8 cellular contexts compared by ENCODE assay signal in the genomic region with DNA sequence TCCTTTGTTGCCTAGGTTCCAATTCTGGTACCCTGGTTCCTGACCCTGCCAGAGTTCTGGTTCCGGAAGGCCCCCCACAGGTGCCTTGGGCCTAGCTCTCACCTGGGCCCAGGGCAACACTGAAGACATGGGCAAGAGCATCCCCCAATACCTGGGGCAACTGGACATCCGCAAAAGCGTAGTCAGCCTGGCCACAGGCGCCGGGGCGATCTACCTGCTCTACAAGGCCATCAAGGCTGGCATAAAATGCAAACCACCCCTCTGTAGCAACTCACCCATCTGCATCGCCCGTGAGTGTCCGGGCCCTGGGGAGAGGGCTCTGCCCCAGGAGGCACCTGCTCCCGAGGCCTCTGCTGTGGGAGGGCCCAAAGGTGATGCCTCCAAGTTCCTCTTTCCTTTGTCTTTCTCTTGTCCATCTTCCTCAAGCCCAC. TPM values are rescaled to one million over a fixed set of nuclear protein-coding genes. Genes with fewer than 3 reads are reported as not detected.
A peak's percentile ranks its signal among the peaks of the same experiment; 100 is the strongest.
DNase-seq lines count a peak whose midpoint lies in the region; ATAC-seq and TF ChIP-seq lines count a peak whose summit lies in the region.

A gene with protein sequence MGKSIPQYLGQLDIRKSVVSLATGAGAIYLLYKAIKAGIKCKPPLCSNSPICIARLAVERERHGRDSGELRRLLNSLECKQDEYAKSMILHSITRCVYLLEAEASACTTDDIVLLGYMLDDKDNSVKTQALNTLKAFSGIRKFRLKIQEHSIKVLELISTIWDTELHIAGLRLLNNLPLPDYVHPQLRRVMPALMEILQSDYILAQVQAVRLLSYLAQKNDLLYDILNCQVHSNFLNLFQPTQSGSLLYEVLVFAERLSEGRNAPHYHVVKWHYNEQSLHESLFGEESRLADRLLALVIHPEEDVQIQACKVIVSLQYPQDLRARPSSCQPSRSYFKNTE (plus strand): TSS at position 51 of the 431 bp plus-strand sequence. CDS start 77 bp downstream, at position 128.

- no peak within 1 kb of the TSS for H3K4me3 Mint-ChIP-seq in GM23338
- H3K4me3 Mint-ChIP-seq in activated T-helper 2 cell treated with anti-CD3 and anti-CD28 coated beads, Interferon-gamma antibody, Interleukin-2, Interleukin-4, amounts not matched to agents 10 μg/mL and 5 μg/mL and 100 μg/mL, durations not matched to agents 14 hours and 24 hours and 36 hours (ENCODE audit: low read depth) = no peak within 1 kb of the TSS

- H3K4me3 ChIP-seq in BLaER1 (0 out of 2 replicates have a peak within 1 kb of the TSS, but pooled peaks have one; percentile 6), GM23338 (no peak within 1 kb of the TSS), neuronal stem cell (ENCODE audit: low read length in 2 of 2) (no peak within 1 kb of the TSS)

- H3K36me3 Mint-ChIP-seq in GM23338 (ENCODE audit: low read depth) = no peaks in the 10 kb centered on the region; the same call in 2 of the 3 replicates
- no peaks in the 10 kb centered on the region for H3K36me3 Mint-ChIP-seq in activated T-helper 2 cell treated with anti-CD3 and anti-CD28 coated beads, Interferon-gamma antibody, Interleukin-2, Interleukin-4, amounts not matched to agents 10 μg/mL and 5 μg/mL and 100 μg/mL, durations not matched to agents 14 hours and 24 hours and 36 hours (ENCODE audit: low read depth)

- peak within 1 kb of the TSS; percentile 95 for H2BK120ac ChIP-seq in neuronal stem cell (ENCODE audit: low read depth, low read length)

- peak within 1 kb of the TSS; percentile 56 for H3K23ac ChIP-seq in neuronal stem cell (ENCODE audit: low read depth, low read length, poor library complexity)

- no peak for ATAC-seq in GM23338

- peak within 1 kb of the TSS; percentile 52; the same call in 1 of the 2 replicates for H3K9ac ChIP-seq in BLaER1
- no peak within 1 kb of the TSS for H3K9ac ChIP-seq in neuronal stem cell (ENCODE audit: low read depth, low read length, poor library complexity)

- H3K4me1 ChIP-seq in BLaER1 (peaks cover 53% of the 10 kb centered on the region), GM23338 (ENCODE audit: insufficient read depth) (peaks cover 40% of the 10 kb centered on the region), neuronal stem cell (ENCODE audit: control insufficient read depth in 2 of 2, insufficient read depth in 1 of 2, low read depth in 1 of 2, low read length in 2 of 2) (peaks cover 31 to 39% of the 10 kb centered on the region in 2 donors)

- H4K91ac ChIP-seq in neuronal stem cell (ENCODE audit: low read depth, low read length, poor library complexity) = peak within 1 kb of the TSS; percentile 89

- H2AFZ ChIP-seq in GM23338 (peak within 1 kb of the TSS; percentile 57; the same call in 1 of the 2 replicates), neuronal stem cell (ENCODE audit: low read length) (peak within 1 kb of the TSS; percentile 81)

- H3K79me1 ChIP-seq in neuronal stem cell (ENCODE audit: low read depth, low read length) = no peaks in the 10 kb centered on the region

- H3K36me3 ChIP-seq in BLaER1 = no peaks in the 10 kb centered on the region
- H3K36me3 ChIP-seq in GM23338 (ENCODE audit: insufficient read depth) = no peaks in the 10 kb centered on the region; the same call in 1 of the 2 replicates
- no peaks in the 10 kb centered on the region for H3K36me3 ChIP-seq in neuronal stem cell (replicated peaks in 1 of 2; ENCODE audit: control insufficient read depth in 2 of 2, insufficient read depth in 2 of 2, low read length in 2 of 2)

- no peak within 1 kb of the TSS for H4K8ac ChIP-seq in neuronal stem cell (ENCODE audit: low read depth, low read length)

- peak within 1 kb of the TSS; percentile 100 for H2BK15ac ChIP-seq in neuronal stem cell (ENCODE audit: low read length)

- H3K27ac ChIP-seq in BLaER1 = peak within 1 kb of the TSS; percentile 61
- no peak within 1 kb of the TSS for H3K27ac ChIP-seq in GM23338 (ENCODE audit: low read depth)
- no peak within 1 kb of the TSS for H3K27ac ChIP-seq in neuronal stem cell (replicated peaks; ENCODE audit: low read length)

- no peak for TF ChIP-seq CTCF in GM23338 (conservative IDR thresholded peaks at IDR 0.05; ENCODE audit: low read depth in 2 of 2)

- no peaks in the 10 kb centered on the region for H3K9me2 ChIP-seq in GM23338 (ENCODE audit: insufficient read depth)

- intact Hi-C loops in activated T-helper 2 cell treated with anti-CD3 and anti-CD28 coated beads, Interferon-gamma antibody, Interleukin-2, Interleukin-4, amounts not matched to agents 10 μg/mL and 5 μg/mL and 100 μg/mL, durations not matched to agents 14 hours and 24 hours and 36 hours (cut with micrococcal nuclease) = loop anchor here (1.0 to 5.0 kb wide), 5 partner anchors 48 to 215 kb away; partner anchors contain the start of gene FKBP5

- peak within 1 kb of the TSS; percentile 93 for H2AK5ac ChIP-seq in neuronal stem cell (ENCODE audit: low read depth, low read length)

- no peak within 1 kb of the TSS; the same call in 1 of the 2 replicates for H3K27ac Mint-ChIP-seq in GM23338
- peak within 1 kb of the TSS; percentile 44 for H3K27ac Mint-ChIP-seq in activated T-helper 2 cell treated with anti-CD3 and anti-CD28 coated beads, Interferon-gamma antibody, Interleukin-2, Interleukin-4, amounts not matched to agents 10 μg/mL and 5 μg/mL and 100 μg/mL, durations not matched to agents 14 hours and 24 hours and 36 hours

- H3K27me3 ChIP-seq in BLaER1 (no peaks in the 10 kb centered on the region), GM23338 (ENCODE audit: insufficient read depth) (no peaks in the 10 kb centered on the region), neuronal stem cell (ENCODE audit: control insufficient read depth in 3 of 3, insufficient read depth in 3 of 3, low read depth in 1 of 3, low read length in 3 of 3) (no peaks in the 10 kb centered on the region)

- peak within 1 kb of the TSS; percentile 68 for H3K4ac ChIP-seq in neuronal stem cell (ENCODE audit: low read length)

- H4K20me1 ChIP-seq in BLaER1 = no peaks in the 10 kb centered on the region
- H4K20me1 ChIP-seq in GM23338 (replicated peaks; ENCODE audit: insufficient read depth) = no peaks in the 10 kb centered on the region

- WGBS in neuronal stem cell (ENCODE audit: extremely low coverage in 2 of 2, insufficient read length in 2 of 2, insufficient replicate concordance in 1 of 2), 2 donors = no CpG with 5 or more reads among the region's 10 CpGs

- H3K4me2 ChIP-seq in BLaER1 (peak within 1 kb of the TSS; percentile 70), GM23338 (no peak within 1 kb of the TSS), neuronal stem cell (ENCODE audit: insufficient read depth, low read length, poor library complexity, severe bottlenecking) (no peak within 1 kb of the TSS)

- H3K79me2 ChIP-seq in GM23338 (replicated peaks; ENCODE audit: insufficient read depth) = no peaks in the 10 kb centered on the region

- peaks cover 54% of the 10 kb centered on the region for H3K4me1 Mint-ChIP-seq in GM23338
- H3K4me1 Mint-ChIP-seq in activated T-helper 2 cell treated with anti-CD3 and anti-CD28 coated beads, Interferon-gamma antibody, Interleukin-2, Interleukin-4, amounts not matched to agents 10 μg/mL and 5 μg/mL and 100 μg/mL, durations not matched to agents 14 hours and 24 hours and 36 hours (ENCODE audit: low read depth) = peaks cover 31% of the 10 kb centered on the region

- peak within 1 kb of the TSS; percentile 92 for H2BK12ac ChIP-seq in neuronal stem cell (ENCODE audit: low read length)

- H3K9me3 ChIP-seq in BLaER1 (no peaks in the 10 kb centered on the region), neuronal stem cell (replicated peaks in 1 of 2; ENCODE audit: control insufficient read depth in 2 of 2, insufficient read depth in 1 of 2, low read depth in 1 of 2, low read length in 2 of 2) (no peaks in the 10 kb centered on the region)

- no peak for DNase-seq in GM23338 (ENCODE audit: low spot score)
- DNase-seq in activated T-helper 2 cell treated with anti-CD3 and anti-CD28 coated beads, Interferon-gamma antibody, Interleukin-2, Interleukin-4, amounts not matched to agents 10 μg/mL and 5 μg/mL and 100 μg/mL, durations not matched to agents 14 hours and 24 hours and 36 hours (ENCODE audit: low spot score) = no peak
- no peak for DNase-seq in neuronal stem cell (ENCODE audit: low spot score)
- DNase-seq in SW 1271 (lab: John Stamatoyannopoulos, UW) = no peak
- DNase-seq in DMS53 (lab: John Stamatoyannopoulos, UW) = no peak
- DNase-seq in NCI-H345 (lab: John Stamatoyannopoulos, UW) = no peak
- no peak for DNase-seq in stimulated activated CD4-positive, alpha-beta T cell treated with anti-CD3 and anti-CD28 coated beads, Interleukin-15, amount 100 ng/mL, for 24 hours

- H3K18ac ChIP-seq in neuronal stem cell (ENCODE audit: low read length) = peak within 1 kb of the TSS; percentile 98

- H3K27me3 Mint-ChIP-seq in GM23338 (ENCODE audit: insufficient read depth, low read depth, poor library complexity) = peaks cover 12% of the 10 kb centered on the region
- no peaks in the 10 kb centered on the region for H3K27me3 Mint-ChIP-seq in activated T-helper 2 cell treated with anti-CD3 and anti-CD28 coated beads, Interferon-gamma antibody, Interleukin-2, Interleukin-4, amounts not matched to agents 10 μg/mL and 5 μg/mL and 100 μg/mL, durations not matched to agents 14 hours and 24 hours and 36 hours (ENCODE audit: low read depth)

- H3K14ac ChIP-seq in neuronal stem cell (ENCODE audit: low read length) = no peak within 1 kb of the TSS

- peaks cover 26% of the 10 kb centered on the region for H3F3A ChIP-seq in GM23338 (replicated peaks; ENCODE audit: low read depth)

- H3K9me3 Mint-ChIP-seq in GM23338 = no peaks in the 10 kb centered on the region; the same call in 2 of the 3 replicates
- no peaks in the 10 kb centered on the region for H3K9me3 Mint-ChIP-seq in activated T-helper 2 cell treated with anti-CD3 and anti-CD28 coated beads, Interferon-gamma antibody, Interleukin-2, Interleukin-4, amounts not matched to agents 10 μg/mL and 5 μg/mL and 100 μg/mL, durations not matched to agents 14 hours and 24 hours and 36 hours

- no peak within 1 kb of the TSS for H2BK5ac ChIP-seq in neuronal stem cell (ENCODE audit: low read length)

TF ChIP-seq in GM23338, 12 proteins besides CTCF, POLR2A, EP300 and RAD21 (continues in another document):
- TF ChIP-seq EZH2 (IDR thresholded peaks at IDR 0.05; ENCODE audit: low read depth, unreplicated experiment) = no peak

RNA-seq across cellular contexts. Expression of the gene that starts here (rescaled TPM):
- total RNA-seq in GM23338 (2014; rRNA removed; shearing (Covaris generic)) = 0.90 and 1.3 TPM in 2 replicates
- 0.94 TPM in 2 replicates for polyA plus RNA-seq in GM23338 (2016; fragmentation: Nextera tagmentation; extraction: Ambion mirVana)
- total RNA-seq in activated T-helper 2 cell treated with anti-CD3 and anti-CD28 coated beads, Interferon-gamma antibody, Interleukin-2, Interleukin-4, amounts not matched to agents 10 μg/mL and 5 μg/mL and 100 μg/mL, durations not matched to agents 14 hours and 24 hours and 36 hours = 0.89 and 0.97 TPM in 2 replicates
- 1.7 TPM for polyA plus RNA-seq in neuronal stem cell (2013, experiment 1 of 2)
- 2.0 TPM for polyA plus RNA-seq in neuronal stem cell (2013, experiment 2 of 2)
